1 cellular context compared by ENCODE assay signal in the genomic region with DNA sequence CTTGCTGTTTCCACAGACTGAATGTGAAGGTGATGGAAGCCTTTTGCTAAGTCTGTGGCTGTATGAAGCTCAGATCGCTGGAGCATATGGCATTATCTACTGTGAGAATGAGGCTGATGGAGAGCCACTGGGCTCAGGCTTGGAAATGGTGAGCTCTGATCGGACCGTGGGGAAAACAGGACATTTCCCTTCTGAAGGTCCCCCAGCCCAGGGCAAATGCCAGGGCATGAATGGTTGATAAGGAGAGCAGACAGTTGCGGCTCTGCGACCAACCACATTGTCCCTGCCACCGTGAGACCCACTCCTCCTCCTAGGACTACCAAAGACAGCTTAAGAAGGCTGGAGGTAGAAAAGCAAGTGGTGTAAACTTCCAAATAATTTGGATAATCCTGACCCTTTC.
TF ChIP-seq lines count a peak whose summit lies in the region.

No MANE protein-coding gene starts in this region.

TF ChIP-seq in HepG2, 621 proteins besides CTCF, POLR2A, EP300 and RAD21:
- TF ChIP-seq PAWR (CRISPR knock-in tag; IDR thresholded peaks at IDR 0.05; ENCODE audit: borderline replicate concordance) (no peak), EEA1 (CRISPR knock-in tag; IDR thresholded peaks at IDR 0.05; ENCODE audit: borderline replicate concordance) (no peak), RXRB (CRISPR knock-in tag; IDR thresholded peaks at IDR 0.05; ENCODE audit: borderline replicate concordance) (no peak), CEBPB (IDR thresholded peaks at IDR 0.05; ENCODE audit: borderline replicate concordance, low read depth, low read length) (no peak), SAFB2 (CRISPR knock-in tag; IDR thresholded peaks at IDR 0.05; ENCODE audit: borderline replicate concordance, low read depth) (no peak), ZNF577 (CRISPR knock-in tag; IDR thresholded peaks at IDR 0.05; ENCODE audit: borderline replicate concordance, low read depth) (no peak)
- TF ChIP-seq, protein P1, sequence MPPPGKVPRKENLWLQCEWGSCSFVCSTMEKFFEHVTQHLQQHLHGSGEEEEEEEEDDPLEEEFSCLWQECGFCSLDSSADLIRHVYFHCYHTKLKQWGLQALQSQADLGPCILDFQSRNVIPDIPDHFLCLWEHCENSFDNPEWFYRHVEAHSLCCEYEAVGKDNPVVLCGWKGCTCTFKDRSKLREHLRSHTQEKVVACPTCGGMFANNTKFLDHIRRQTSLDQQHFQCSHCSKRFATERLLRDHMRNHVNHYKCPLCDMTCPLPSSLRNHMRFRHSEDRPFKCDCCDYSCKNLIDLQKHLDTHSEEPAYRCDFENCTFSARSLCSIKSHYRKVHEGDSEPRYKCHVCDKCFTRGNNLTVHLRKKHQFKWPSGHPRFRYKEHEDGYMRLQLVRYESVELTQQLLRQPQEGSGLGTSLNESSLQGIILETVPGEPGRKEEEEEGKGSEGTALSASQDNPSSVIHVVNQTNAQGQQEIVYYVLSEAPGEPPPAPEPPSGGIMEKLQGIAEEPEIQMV (CRISPR knock-in tag; IDR thresholded peaks at IDR 0.05; ENCODE audit: low read depth) = peak; percentile 82; the same call in 1 of the 2 replicates
